Comparison of ENCODE assay signal across 10 cellular contexts in genomic region chr2:48332286-48332685, GRCh38. TPM values are rescaled to one million over a fixed set of nuclear protein-coding genes. Genes with fewer than 3 reads are reported as not detected.
DNase-seq lines count a peak whose midpoint lies in the region.
"Had no signal": no experiment of that assay in that cellular context is flagged by ENCODE, and none has a peak within 500 bp of the region (broad histone marks: within the 10 kb centered on the region; RNA-seq: fewer than 3 reads in every experiment).

No MANE protein-coding gene starts in this region.

- peak overlapping the region; percentile 23 for H3K4me2 ChIP-seq in skeletal muscle satellite cell (ENCODE audit: low read length)

- H3K9me3 ChIP-seq in skeletal muscle satellite cell (replicated peaks; ENCODE audit: low read length), result no peaks in the 10 kb centered on the region

- H3K9ac ChIP-seq in skeletal muscle satellite cell (ENCODE audit: low read depth, low read length), result no peak overlapping the region

- no peak overlapping the region for H3K4me3 ChIP-seq in skeletal muscle satellite cell (ENCODE audit: low read length)

- DNase-seq in NCI-H82 (lab: John Stamatoyannopoulos, UW) (peak; percentile 9), NCI-H82 treated with DMSO at 0.1 percent for 48 hours (lab: John Stamatoyannopoulos, UW; ENCODE audit: unreplicated experiment) (no peak), MV-4-11 (lab: John Stamatoyannopoulos, UW) (peak; percentile 93), cerebellar cortex (ENCODE audit: low spot score) (peak; percentile 46), glomerular visceral epithelial cell (ENCODE audit: extremely low spot score) (no peak), NCI-H524 (lab: John Stamatoyannopoulos, UW) (no peak), KG1 (lab: John Stamatoyannopoulos, UW) (no peak)
- DNase-seq: activated naive CD4-positive, alpha-beta T cell treated with anti-CD3 and anti-CD28 coated beads, Interleukin-2, amount 10 ng/mL, durations not matched to agents 7 days and 5 days; foreskin keratinocyte had no signal

- H3K36me3 ChIP-seq in skeletal muscle satellite cell (ENCODE audit: insufficient read depth, low read length), result no peaks in the 10 kb centered on the region

- no peaks in the 10 kb centered on the region for H3K4me1 ChIP-seq in skeletal muscle satellite cell (ENCODE audit: control insufficient read depth, insufficient read depth, low read length)
- H3K4me1 ChIP-seq: foreskin keratinocyte had no signal

- no peaks in the 10 kb centered on the region for H3K27me3 ChIP-seq in skeletal muscle satellite cell (ENCODE audit: control insufficient read depth, insufficient read depth, low read length)
- H3K27me3 ChIP-seq: foreskin keratinocyte had no signal

RNA-seq across cellular contexts. Expression of gene FOXN2, which starts 17.8 kb away (rescaled TPM):
- 24.5 and 29.2 TPM in 2 replicates for total RNA-seq in skeletal muscle satellite cell (2012; rRNA removed)

Comparison
In these comparisons a context has a peak if more than half of its experiments do, and no peak if none do; other contexts are left out.
1. DNase-seq: peak in NCI-H82 (single experiment), MV-4-11 (single experiment) and cerebellar cortex (single experiment); none in NCI-H82 treated with DMSO at 0.1 percent for 48 hours (single experiment), glomerular visceral epithelial cell (single experiment), NCI-H524 (0 of 2) and KG1 (single experiment).